Comparison of ENCODE assay signal across 28 cellular contexts in the genomic region with DNA sequence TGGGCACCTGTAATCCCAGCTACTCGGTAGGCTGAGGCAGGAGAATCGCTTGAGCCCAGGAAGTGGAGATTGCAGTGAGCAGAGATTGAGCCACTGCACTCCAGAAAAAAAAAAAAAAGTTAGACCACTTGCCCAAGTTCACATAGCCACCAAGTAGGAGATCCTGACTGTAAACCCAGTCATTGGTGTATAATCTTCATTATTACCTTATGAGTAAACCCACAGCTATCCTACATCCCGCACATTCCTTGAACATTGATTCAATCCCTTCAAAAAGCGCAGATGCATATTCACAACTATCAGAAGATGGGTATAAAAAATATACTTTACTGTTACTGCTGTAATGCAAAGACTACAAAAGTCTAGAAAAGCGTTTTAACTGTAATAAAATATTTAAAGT.
"Had no signal": no experiment of that assay in that cellular context is flagged by ENCODE, and none has a peak within 500 bp of the region (broad histone marks: within the 10 kb centered on the region; RNA-seq: fewer than 3 reads in every experiment).

No MANE protein-coding gene starts in this region.

- DNase-seq: activated CD4-positive, alpha-beta T cell treated with anti-CD3 and anti-CD28 coated beads for 48 hours; activated CD4-positive, alpha-beta T cell treated with anti-CD3 and anti-CD28 coated beads, Interleukin-2, amount 50 U/mL, for 48 hours; activated CD8-positive, alpha-beta memory T cell treated with anti-CD3 and anti-CD28 coated beads for 24 hours; activated effector memory CD4-positive, alpha-beta T cell treated with Interleukin-2 at 50 U/mL for 16 hours; activated naive CD4-positive, alpha-beta T cell treated with Interleukin-2 at 50 U/mL for 16 hours; aorta; central memory CD4-positive, alpha-beta T cell; foreskin keratinocyte; heart left ventricle; hypothalamus; immature natural killer cell; kidney; left colon; mammary epithelial cell; naive B cell; nucleus accumbens; psoas muscle; sigmoid colon; stimulated activated CD4-positive, alpha-beta T cell treated with anti-CD3 and anti-CD28 coated beads, Interleukin-15, amount 100 ng/mL, for 24 hours; stimulated activated CD4-positive, alpha-beta T cell treated with anti-CD3 and anti-CD28 coated beads, Interleukin-2, amount 100 ng/mL, for 24 hours; stimulated activated naive B cell treated with anti-CD40 and anti-IgM and Interleukin-4, amounts not matched to agents 10 μg/mL and 1 μg/mL and 100 μg/mL, for 72 hours; stomach; tibial artery had no signal

- H3K79me2 ChIP-seq: parathyroid adenoma had no signal

- H3K9me3 ChIP-seq: esophagus muscularis mucosa, psoas muscle, sigmoid colon, stomach, suprapubic skin, tibial artery had no signal

- H3K4me1 ChIP-seq: foreskin keratinocyte, heart left ventricle, parathyroid adenoma, psoas muscle, sigmoid colon, stomach, suprapubic skin, tibial artery had no signal

- H3K9ac ChIP-seq: parathyroid adenoma had no signal

- H2AFZ ChIP-seq: parathyroid adenoma had no signal

- ATAC-seq: foreskin keratinocyte; heart left ventricle; left colon; psoas muscle; stimulated activated naive B cell treated with anti-CD40 and anti-IgM and Interleukin-4, amounts not matched to agents 10 μg/mL and 1 μg/mL and 100 μg/mL, for 72 hours had no signal

- H3K36me3 ChIP-seq: esophagus muscularis mucosa, heart left ventricle, sigmoid colon, stomach, suprapubic skin, tibial artery had no signal

- H3K4me2 ChIP-seq: smooth muscle cell had no signal

- H3K27ac ChIP-seq: esophagus muscularis mucosa, foreskin keratinocyte, heart left ventricle, parathyroid adenoma, psoas muscle, sigmoid colon, stomach, suprapubic skin, tibial artery, VCaP had no signal

- H3K27me3 ChIP-seq: esophagus muscularis mucosa, foreskin keratinocyte, heart left ventricle, sigmoid colon, stomach, suprapubic skin, tibial artery had no signal

- H3K4me3 ChIP-seq: esophagus muscularis mucosa, heart left ventricle, psoas muscle, sigmoid colon, smooth muscle cell, stomach, suprapubic skin, tibial artery had no signal
